Comparison of ENCODE assay signal across 8 cellular contexts in the genomic region with DNA sequence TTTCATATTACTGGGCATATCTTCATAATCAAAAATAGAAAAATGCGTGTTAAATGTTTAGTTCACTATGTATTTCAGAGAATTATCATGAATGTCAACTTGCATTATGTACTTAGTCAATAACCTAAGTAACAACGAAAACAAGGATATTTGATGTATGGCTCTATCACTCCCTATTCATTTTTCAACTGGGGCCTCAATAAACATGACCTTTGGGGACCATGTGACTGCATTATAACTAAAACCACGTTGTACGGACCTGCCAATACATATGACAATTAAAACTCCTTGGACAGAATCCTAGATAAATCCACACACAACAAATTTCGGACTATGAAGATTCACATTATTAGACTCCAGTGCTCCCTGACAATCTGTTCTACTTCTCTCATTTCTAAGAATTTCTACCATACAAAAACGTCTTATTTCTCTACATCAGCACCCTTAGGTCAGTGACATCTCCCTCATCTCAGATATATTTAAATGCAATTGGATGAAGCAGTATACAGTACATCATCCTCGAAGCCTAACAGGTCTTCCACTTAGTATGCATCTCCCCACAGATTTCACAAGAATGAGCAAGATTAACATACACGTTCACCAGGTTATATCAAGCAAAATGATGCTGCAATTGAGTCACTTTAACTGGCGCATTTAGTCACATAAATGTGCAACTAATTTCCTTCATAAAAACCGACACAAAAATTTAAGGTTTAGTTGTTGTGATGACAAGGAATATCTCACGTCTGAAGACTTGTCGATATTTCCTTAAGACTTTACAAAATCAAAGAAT. TPM values are rescaled to one million over a fixed set of nuclear protein-coding genes. Genes with fewer than 3 reads are reported as not detected.
DNase-seq lines count a peak whose midpoint lies in the region; ATAC-seq and TF ChIP-seq lines count a peak whose summit lies in the region.

No MANE protein-coding gene starts in this region.

- H3K4me3 ChIP-seq in A673 (ENCODE audit: low read depth, low read length, poor library complexity, severe bottlenecking) = peak overlapping the region; percentile 94
- peak overlapping the region in 1 of 2 experiments; percentile 99 for H3K4me3 ChIP-seq in mesenchymal stem cell (ENCODE audit: insufficient read depth in 1 of 2, low read depth in 1 of 2, low read length in 2 of 2)

- CTCF ChIA-PET in A673 (lab: Charles Lee) = no interaction called here

- POLR2A ChIA-PET in A673 (lab: Charles Lee; ENCODE audit: low non-redundant PET) = no interaction called here

- H3K4me3 Mint-ChIP-seq in HFFc6 (peak overlapping the region; percentile 90), brain (peak overlapping the region; percentile 90 to 98 (median 95))

- H3K9me3 ChIP-seq in A673 (ENCODE audit: low read depth, low read length, poor library complexity, severe bottlenecking) = no peaks in the 10 kb centered on the region
- no peaks in the 10 kb centered on the region for H3K9me3 ChIP-seq in mesenchymal stem cell (ENCODE audit: control insufficient read depth, low read length)

- H3K4me1 ChIP-seq in A673 (ENCODE audit: insufficient read depth, low read length, poor library complexity, severe bottlenecking) = peaks cover 20% of the 10 kb centered on the region
- H3K4me1 ChIP-seq in mesenchymal stem cell (ENCODE audit: control insufficient read depth, insufficient read depth, low read depth, low read length) = peaks cover 9% of the 10 kb centered on the region

- no peak overlapping the region for H2AFZ ChIP-seq in mesenchymal stem cell (ENCODE audit: low read depth, low read length)

- H4K8ac ChIP-seq in mesenchymal stem cell (ENCODE audit: low read length) = no peak overlapping the region

- H3K27me3 ChIP-seq in A673 (replicated peaks; ENCODE audit: insufficient read depth, low read depth, low read length, poor library complexity) (no peaks in the 10 kb centered on the region), mesenchymal stem cell (ENCODE audit: control insufficient read depth in 1 of 2, insufficient read depth in 1 of 2, low read length in 2 of 2) (no peaks in the 10 kb centered on the region)

- no peak for TF ChIP-seq CTCF in A673 (conservative IDR thresholded peaks at IDR 0.05; ENCODE audit: low read depth, low read length)
- no peak for TF ChIP-seq CTCF in HFFc6 (IDR thresholded peaks at IDR 0.05)
- no peak for TF ChIP-seq CTCF in brain (conservative IDR thresholded peaks at IDR 0.05)

- H2BK120ac ChIP-seq in mesenchymal stem cell (ENCODE audit: low read depth, low read length) = no peak overlapping the region

- H3K27ac ChIP-seq in A673 (ENCODE audit: low read depth, low read length, poor library complexity, severe bottlenecking) (peak overlapping the region; percentile 92), mesenchymal stem cell (ENCODE audit: low read length, poor library complexity, severe bottlenecking) (no peak overlapping the region)

- no peak overlapping the region for H2BK12ac ChIP-seq in mesenchymal stem cell (ENCODE audit: low read length in 2 of 2)

- H4K91ac ChIP-seq in mesenchymal stem cell (ENCODE audit: low read length) = no peak overlapping the region

- no peak overlapping the region for H3K4ac ChIP-seq in mesenchymal stem cell (ENCODE audit: low read depth in 1 of 2, low read length in 2 of 2)

- no peak overlapping the region for H3K18ac ChIP-seq in mesenchymal stem cell (ENCODE audit: low read depth in 1 of 2, low read length in 2 of 2)

- intact Hi-C loops in A673 (cut with micrococcal nuclease; ENCODE audit: unreplicated experiment) = no loop called here

- H3K4me2 ChIP-seq in mesenchymal stem cell (ENCODE audit: low read length, poor library complexity, severe bottlenecking) = peak overlapping the region; percentile 78

- H3K4me1 Mint-ChIP-seq in HFFc6 (ENCODE audit: low read depth) (peaks cover 67% of the 10 kb centered on the region), brain (peaks cover 61% of the 10 kb centered on the region)

- no peaks in the 10 kb centered on the region for H3K9me3 Mint-ChIP-seq in HFFc6
- H3K9me3 Mint-ChIP-seq in brain = no peaks in the 10 kb centered on the region

- H2AK5ac ChIP-seq in mesenchymal stem cell (ENCODE audit: low read length, severe bottlenecking) = no peak overlapping the region

- DNase-seq in A673 (ENCODE audit: low spot score) (no peak), HFFc6 (no peak), mesenchymal stem cell (peak; percentile 36), MV-4-11 (lab: John Stamatoyannopoulos, UW) (no peak), superior temporal gyrus (ENCODE audit: extremely low spot score) (no peak)
- no peak for DNase-seq in stimulated activated naive CD4-positive, alpha-beta T cell treated with Interleukin-2 at 50 U/mL for 16 hours (lab: John Stamatoyannopoulos, UW)

- no peaks in the 10 kb centered on the region for H3K79me1 ChIP-seq in mesenchymal stem cell (replicated peaks; ENCODE audit: low read length, poor library complexity, severe bottlenecking)

- H2BK5ac ChIP-seq in mesenchymal stem cell (ENCODE audit: low read depth, low read length, poor library complexity, severe bottlenecking) = no peak overlapping the region

- peak overlapping the region; percentile 97 for H3K9ac ChIP-seq in mesenchymal stem cell (ENCODE audit: low read length)

- H3K23ac ChIP-seq in mesenchymal stem cell (ENCODE audit: low read length in 2 of 2) = no peak overlapping the region

- H3K36me3 ChIP-seq in A673 (ENCODE audit: insufficient read depth, low read length, poor library complexity, severe bottlenecking) = no peaks in the 10 kb centered on the region
- H3K36me3 ChIP-seq in mesenchymal stem cell (ENCODE audit: control insufficient read depth in 1 of 2, insufficient read depth in 2 of 2, low read depth in 1 of 2, low read length in 2 of 2) = no peaks in the 10 kb centered on the region

- ATAC-seq in GM18858 (IDR thresholded peaks at IDR 0.05; ENCODE audit: unreplicated experiment) = no peak

- H3K14ac ChIP-seq in mesenchymal stem cell (ENCODE audit: low read length in 2 of 2) = no peak overlapping the region

- peaks cover 5% of the 10 kb centered on the region; the same call in 1 of the 2 replicates for H3K27me3 Mint-ChIP-seq in HFFc6 (ENCODE audit: insufficient read depth)
- peaks cover 10% of the 10 kb centered on the region for H3K27me3 Mint-ChIP-seq in brain

- WGBS in mesenchymal stem cell = 26% methylated on average over 9 of the region's 12 CpGs

- H3K36me3 Mint-ChIP-seq in HFFc6 (ENCODE audit: low read depth) (peaks cover 6% of the 10 kb centered on the region), brain (peaks cover 5% of the 10 kb centered on the region)

- TSS peak; percentile 54 for BruUV-seq in A673 (replicated peaks; lab: Mats Ljungman, UMichigan)

- no peak overlapping the region for H2BK15ac ChIP-seq in mesenchymal stem cell (ENCODE audit: low read depth, poor library complexity, severe bottlenecking)

- H3K27ac Mint-ChIP-seq in HFFc6 (peak overlapping the region; percentile 95), brain (peak overlapping the region; percentile 85 to 98 (median 94))

RNA-seq across cellular contexts. Expression of gene UBE2N, which starts 1.5 kb away (rescaled TPM):
- total RNA-seq in A673 (2021) = 164 and 177 TPM in 2 replicates
- 100 to 1,000 TPM; 143 to 168 (median 157) TPM for total RNA-seq in HFFc6 (2021; fragmentation: NEBNext Ultra II Directional; extraction: Animal tissue kit (Norgen Biotek cat#: 25700))
- 98.7 TPM for polyA plus RNA-seq in brain (ENCODE audit: insufficient read depth, low read depth, low replicate concordance)
- 105 TPM for polyA plus RNA-seq in mesenchymal stem cell (2013, experiment 1 of 2)
- polyA plus RNA-seq in mesenchymal stem cell (2013, experiment 2 of 2) = 102 TPM

RNA-seq across cellular contexts. Expression of gene MRPL42, which starts 27.1 kb away (rescaled TPM):
- total RNA-seq in A673 (2021) = 179 and 196 TPM in 2 replicates
- 10 to 100 TPM; 66.5 to 77.6 (median 73.9) TPM for total RNA-seq in HFFc6 (2021; fragmentation: NEBNext Ultra II Directional; extraction: Animal tissue kit (Norgen Biotek cat#: 25700))
- 33.3 TPM for polyA plus RNA-seq in brain (ENCODE audit: insufficient read depth, low read depth, low replicate concordance)
- 55.9 TPM for polyA plus RNA-seq in mesenchymal stem cell (2013, experiment 1 of 2)
- polyA plus RNA-seq in mesenchymal stem cell (2013, experiment 2 of 2) = 61.3 TPM
